ENCODE assay signal across 8 cellular contexts in the genomic region with DNA sequence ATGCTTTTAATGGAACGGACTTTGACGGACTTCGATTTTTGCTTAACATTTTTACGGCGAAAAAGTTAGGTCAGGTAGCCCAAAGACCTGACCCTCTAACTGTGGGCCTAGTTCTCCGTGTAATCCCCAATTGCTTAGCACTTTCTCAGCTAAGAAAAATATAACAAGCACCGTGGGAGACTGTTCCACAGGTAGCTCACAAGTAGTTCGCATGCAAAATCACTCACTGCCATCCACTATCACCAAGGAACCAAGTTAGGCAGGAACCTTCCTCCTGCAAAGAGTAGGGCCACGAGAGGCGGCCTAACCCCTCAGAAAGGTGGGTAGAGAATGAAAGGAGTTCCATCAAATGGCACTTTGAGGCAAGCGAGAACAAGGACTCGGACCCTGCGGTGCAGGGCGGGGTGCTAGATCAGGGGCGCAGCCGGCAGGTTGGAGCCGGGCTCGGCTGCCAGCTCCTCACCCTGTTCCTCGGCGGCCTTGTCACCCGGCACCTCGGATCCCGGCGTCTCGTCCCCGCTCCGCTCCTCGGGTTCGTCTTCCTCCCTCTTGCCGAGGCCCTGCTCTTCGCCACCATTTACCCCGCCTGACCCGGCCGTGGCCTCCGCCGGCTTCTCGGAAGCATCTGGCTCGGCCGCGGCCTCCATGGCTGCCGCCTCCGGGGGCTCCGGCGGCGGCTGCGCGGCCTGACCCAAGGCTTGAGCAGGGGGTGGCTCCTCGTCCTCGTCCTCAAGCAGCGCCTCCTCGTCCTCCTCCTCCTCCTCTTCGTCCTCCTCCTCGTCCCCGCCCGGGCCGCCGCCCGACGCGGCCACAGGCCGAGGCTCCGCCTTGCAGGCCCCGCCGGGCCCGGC. TPM values are rescaled to one million over a fixed set of nuclear protein-coding genes. Genes with fewer than 3 reads are reported as not detected.
DNase-seq lines count a peak whose midpoint lies in the region; ATAC-seq, FAIRE-seq and TF ChIP-seq lines count a peak whose summit lies in the region.

No MANE protein-coding gene starts in this region.

- no peaks in the 10 kb centered on the region for H3K27me3 Mint-ChIP-seq in central memory CD8-positive, alpha-beta T cell

- H3K9me3 ChIP-seq in lower lobe of right lung (no peaks in the 10 kb centered on the region), thymus (ENCODE audit: control insufficient read depth) (no peaks in the 10 kb centered on the region)

- WGBS in thymus: under 1% methylated on average over 65 of the region's 65 CpGs

- ATAC-seq in central memory CD8-positive, alpha-beta T cell (replicated peaks; ENCODE audit: extremely low read depth, poor library complexity, severe bottlenecking): no peak
- ATAC-seq in lower lobe of right lung: peak in 1 of 2 donors; percentile 22

- no peaks in the 10 kb centered on the region for H3K9me3 Mint-ChIP-seq in central memory CD8-positive, alpha-beta T cell

- H3K27me3 ChIP-seq in lower lobe of right lung (ENCODE audit: low read depth): no peaks in the 10 kb centered on the region
- no peaks in the 10 kb centered on the region for H3K27me3 ChIP-seq in thymus (ENCODE audit: control insufficient read depth, insufficient read depth)

- H3K4me3 ChIP-seq in LNCaP clone FGC (ENCODE audit: low read depth, low read length) (peak overlapping the region; percentile 78), lower lobe of right lung (peak overlapping the region; percentile 96), thymus (ENCODE audit: low read length) (peak overlapping the region; percentile 65)

- TF ChIP-seq CTCF in LNCaP clone FGC (IDR thresholded peaks at IDR 0.05; ENCODE audit: control insufficient read depth, extremely low read depth, insufficient read depth): no peak
- no peak for TF ChIP-seq CTCF in lower lobe of right lung (IDR thresholded peaks at IDR 0.05)

- DNase-seq in activated T-cell treated with anti-CD3 and anti-CD28 coated beads for 48 hours (ENCODE audit: low read depth) (peak; percentile 12), activated T-cell treated with anti-CD3 and anti-CD28 coated beads for 4 hours (no peak), LNCaP clone FGC (ENCODE audit: low read depth) (no peak), lower lobe of right lung (no peak), DMS153 treated with DMSO at 0.1 percent for 48 hours (lab: John Stamatoyannopoulos, UW; ENCODE audit: unreplicated experiment) (no peak), urothelium cell line (ENCODE audit: low spot score) (no peak)
- DNase-seq in central memory CD8-positive, alpha-beta T cell (ENCODE audit: low spot score in 2 of 2): peak in 1 of 2 donors; percentile 28

- peaks cover 43% of the 10 kb centered on the region for H3K4me1 Mint-ChIP-seq in central memory CD8-positive, alpha-beta T cell

- peak overlapping the region; percentile 96 for H3K27ac Mint-ChIP-seq in central memory CD8-positive, alpha-beta T cell (ENCODE audit: low read depth)

- FAIRE-seq in urothelium cell line (lab: Jason Lieb, UNC): no peak

- H3K36me3 Mint-ChIP-seq in central memory CD8-positive, alpha-beta T cell (ENCODE audit: insufficient read depth): peaks cover 71% of the 10 kb centered on the region

- H3K4me1 ChIP-seq in lower lobe of right lung: peaks cover 48% of the 10 kb centered on the region
- peaks cover 13% of the 10 kb centered on the region for H3K4me1 ChIP-seq in thymus (ENCODE audit: control insufficient read depth, insufficient read depth, low read length)

- H3K27ac ChIP-seq in lower lobe of right lung (peak overlapping the region; percentile 94), thymus (ENCODE audit: low read depth) (peak overlapping the region; percentile 99)

- peak overlapping the region; percentile 97 for H3K4me3 Mint-ChIP-seq in central memory CD8-positive, alpha-beta T cell

- H3K36me3 ChIP-seq in lower lobe of right lung (peaks cover 36% of the 10 kb centered on the region), thymus (ENCODE audit: control insufficient read depth, insufficient read depth) (peaks cover 31% of the 10 kb centered on the region)

- intact Hi-C loops in lower lobe of right lung (cut with DNase I): no loop called here

RNA-seq across cellular contexts. Expression of gene HNRNPUL2, which starts 0.9 kb away (rescaled TPM):
- total RNA-seq in lower lobe of right lung: 46.1 TPM
- 44.7 TPM for polyA plus RNA-seq in thymus

RNA-seq across cellular contexts. Expression of gene TTC9C, which starts 1.9 kb away (rescaled TPM):
- 24.3 TPM for total RNA-seq in lower lobe of right lung
- 34.9 TPM for polyA plus RNA-seq in thymus

RNA-seq across cellular contexts. Expression of gene GNG3, which starts 18.9 kb away (rescaled TPM):
- total RNA-seq in lower lobe of right lung: not detected
- 0.41 TPM for polyA plus RNA-seq in thymus

RNA-seq across cellular contexts. Expression of gene BSCL2, which starts 19.2 kb away (rescaled TPM):
- 87.0 TPM for total RNA-seq in lower lobe of right lung
- polyA plus RNA-seq in thymus: 76.6 TPM

RNA-seq across cellular contexts. Expression of gene ZBTB3, which starts 27.6 kb away (rescaled TPM):
- 11.6 TPM for total RNA-seq in lower lobe of right lung
- 7.7 TPM for polyA plus RNA-seq in thymus
